In the genomic region with DNA sequence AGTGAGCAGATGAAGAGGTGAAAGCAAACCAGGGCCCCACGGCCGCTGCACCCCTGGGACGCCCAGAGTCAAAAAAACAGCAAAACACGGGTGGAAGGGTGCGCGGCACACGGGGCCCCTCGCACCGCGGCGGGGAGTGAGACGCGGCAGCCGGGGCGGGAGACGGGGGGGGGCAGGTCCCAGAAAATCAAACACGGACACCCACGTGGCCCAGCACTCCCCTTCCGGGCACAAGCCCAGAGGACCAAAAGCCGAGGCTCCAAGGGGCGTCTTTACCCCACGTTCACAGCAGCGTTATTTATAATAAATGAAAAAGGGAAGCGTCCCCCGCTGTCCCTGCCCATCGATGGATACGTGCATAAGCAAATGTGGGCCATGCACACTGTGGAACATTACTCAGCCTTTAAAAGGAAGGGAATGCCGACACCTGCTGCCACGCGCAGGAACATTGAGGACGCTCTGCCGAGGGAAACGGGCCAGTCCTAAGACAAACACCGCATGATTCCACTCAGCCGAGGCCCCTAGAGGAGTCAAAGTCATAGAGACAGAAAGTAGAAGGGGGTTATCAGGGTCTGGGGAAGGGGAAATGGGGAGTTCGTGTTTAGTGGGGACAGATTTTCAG, we compare ENCODE assay signal across 8 cellular contexts. TPM values are rescaled to one million over a fixed set of nuclear protein-coding genes. Genes with fewer than 3 reads are reported as not detected.
A peak's percentile ranks its signal among the peaks of the same experiment; 100 is the strongest.
DNase-seq lines count a peak whose midpoint lies in the region; ATAC-seq and TF ChIP-seq lines count a peak whose summit lies in the region.

No MANE protein-coding gene starts in this region.

- H3K79me2 ChIP-seq in Loucy (ENCODE audit: insufficient read depth, low read length) (peaks cover 21% of the 10 kb centered on the region), mammary epithelial cell (ENCODE audit: insufficient read depth, low read length) (peaks cover 43% of the 10 kb centered on the region)

- H3K36me3 ChIP-seq in Loucy (ENCODE audit: insufficient read depth, low read length) (peaks cover 14% of the 10 kb centered on the region; the same call in 1 of the 2 replicates), mammary epithelial cell (ENCODE audit: insufficient read depth, low read length) (peaks cover 7% of the 10 kb centered on the region), lung (ENCODE audit: control insufficient read depth in 2 of 2, insufficient read depth in 2 of 2, low read length in 2 of 2) (peaks cover 6 to 18% of the 10 kb centered on the region in 2 donors), thymus (ENCODE audit: control insufficient read depth, insufficient read depth) (peaks cover 12% of the 10 kb centered on the region)

- in situ Hi-C loops in mammary epithelial cell (cut with MboI; ENCODE audit: low sequenced_read_pairs in 2 of 2) = no loop called here

- H4K20me1 ChIP-seq in Loucy (ENCODE audit: insufficient read depth, low read length, poor library complexity, severe bottlenecking) = no peaks in the 10 kb centered on the region
- no peaks in the 10 kb centered on the region for H4K20me1 ChIP-seq in mammary epithelial cell (ENCODE audit: insufficient read depth, low read length)

- peak overlapping the region; percentile 90 for H3K9ac ChIP-seq in Loucy (ENCODE audit: low read depth, low read length, poor library complexity, severe bottlenecking)
- no peak overlapping the region for H3K9ac ChIP-seq in mammary epithelial cell (ENCODE audit: insufficient read depth, low read length)

- no peaks in the 10 kb centered on the region for H3F3A ChIP-seq in Loucy (ENCODE audit: low read depth)

- DNase-seq in stimulated activated CD8-positive, alpha-beta memory T cell treated with anti-CD3 and anti-CD28 coated beads, Interleukin-12 subunit alpha, Interleukin-12 subunit beta, amount 100 ng/mL, for 24 hours (ENCODE audit: extremely low read depth) = peak; percentile 9
- no peak for DNase-seq in stimulated activated CD8-positive, alpha-beta memory T cell treated with anti-CD3 and anti-CD28 coated beads, Interleukin-4, amount 100 ng/mL, for 48 hours
- no peak for DNase-seq in mammary epithelial cell
- DNase-seq in lung (ENCODE audit: low spot score) = no peak
- no peak for DNase-seq in NCI-H2196 (lab: John Stamatoyannopoulos, UW; ENCODE audit: unreplicated experiment)
- no peak for DNase-seq in NCI-H2107 treated with DMSO at 0.1 percent for 48 hours (lab: John Stamatoyannopoulos, UW; ENCODE audit: unreplicated experiment)

- intact Hi-C loops in mammary epithelial cell (cut with micrococcal nuclease) = no loop called here

- H3K27ac ChIP-seq in mammary epithelial cell (ENCODE audit: insufficient read depth, low read depth, low read length) (no peak overlapping the region), lung (ENCODE audit: low read depth in 1 of 2, low read length in 1 of 2) (peak overlapping the region in 1 of 2 donors; percentile 47), thymus (ENCODE audit: low read depth) (no peak overlapping the region)

- H3K4me2 ChIP-seq in Loucy (ENCODE audit: low read depth, low read length, poor library complexity, severe bottlenecking) = peak overlapping the region; percentile 86
- H3K4me2 ChIP-seq in mammary epithelial cell (ENCODE audit: insufficient read depth, low read depth, low read length) = peak overlapping the region; percentile 82

- H3K4me3 ChIP-seq in Loucy (ENCODE audit: low read length, poor library complexity, severe bottlenecking) = peak overlapping the region; percentile 95
- H3K4me3 ChIP-seq in mammary epithelial cell (replicated peaks in 1 of 3; ENCODE audit: insufficient read depth in 1 of 3, low read depth in 2 of 3, low read length in 3 of 3) = peak overlapping the region; percentile 75 to 94 (median 87)
- H3K4me3 ChIP-seq in lung = peak overlapping the region; percentile 95
- H3K4me3 ChIP-seq in thymus (ENCODE audit: low read length) = peak overlapping the region; percentile 86

- TF ChIP-seq CTCF in Loucy (conservative IDR thresholded peaks at IDR 0.05; ENCODE audit: low read length) = no peak
- TF ChIP-seq CTCF in mammary epithelial cell (conservative IDR thresholded peaks at IDR 0.05 in 1 of 2, IDR thresholded peaks at IDR 0.05 in 1 of 2; ENCODE audit: extremely low read depth in 1 of 2, insufficient read depth in 1 of 2, low read depth in 1 of 2, low read length in 2 of 2) = no peak
- TF ChIP-seq CTCF in lung (IDR thresholded peaks at IDR 0.05; ENCODE audit: control extremely low read depth, extremely low read depth) = no peak

- H3K4me1 ChIP-seq in Loucy (ENCODE audit: insufficient read depth, low read length, poor library complexity, severe bottlenecking) (peaks cover 19% of the 10 kb centered on the region), mammary epithelial cell (ENCODE audit: insufficient read depth, low read length) (peaks cover 9% of the 10 kb centered on the region), lung (ENCODE audit: control insufficient read depth in 2 of 2, insufficient read depth in 2 of 2, low read length in 2 of 2) (peaks cover 6 to 9% of the 10 kb centered on the region in 2 donors), thymus (ENCODE audit: control insufficient read depth, insufficient read depth, low read length) (peaks cover 9% of the 10 kb centered on the region)

- H3K9me3 ChIP-seq in Loucy (ENCODE audit: insufficient read depth, low read depth, low read length) (no peaks in the 10 kb centered on the region), mammary epithelial cell (replicated peaks; ENCODE audit: insufficient read depth, low read length) (no peaks in the 10 kb centered on the region), lung (ENCODE audit: control insufficient read depth in 2 of 2, insufficient read depth in 1 of 2, low read length in 1 of 2) (no peaks in the 10 kb centered on the region), thymus (ENCODE audit: control insufficient read depth) (no peaks in the 10 kb centered on the region)

- no peaks in the 10 kb centered on the region for H3K9me2 ChIP-seq in Loucy (replicated peaks; ENCODE audit: low read depth, low read length)

- dilution Hi-C loops in mammary epithelial cell (cut with HindIII; ENCODE audit: low sequenced_read_pairs) = loop anchor here (5.0 kb wide), 1 partner anchor 66 kb away; no protein-coding TSS in a partner anchor

- no peak for ATAC-seq in lung (ENCODE audit: insufficient read depth, low FRiP score)

- H2AFZ ChIP-seq in Loucy (ENCODE audit: low read length) (peak overlapping the region; percentile 97), mammary epithelial cell (ENCODE audit: low read depth, low read length) (peak overlapping the region; percentile 99)

- H3K27me3 ChIP-seq in Loucy (ENCODE audit: insufficient read depth, low read length, poor library complexity, severe bottlenecking) = no peaks in the 10 kb centered on the region
- H3K27me3 ChIP-seq in mammary epithelial cell (ENCODE audit: insufficient read depth, low read length) = no peaks in the 10 kb centered on the region
- no peaks in the 10 kb centered on the region for H3K27me3 ChIP-seq in lung (ENCODE audit: control insufficient read depth, insufficient read depth)
- peaks cover 3% of the 10 kb centered on the region for H3K27me3 ChIP-seq in thymus (ENCODE audit: control insufficient read depth, insufficient read depth)

- BruUV-seq in mammary epithelial cell (replicated peaks; lab: Mats Ljungman, UMichigan) = no TSS peak

- CTCF ChIA-PET in mammary epithelial cell (lab: Charles Lee; ENCODE audit: low non-redundant PET) = no interaction called here

- WGBS in mammary epithelial cell (ENCODE audit: low coverage, missing lambda C conversion rate) = 47% methylated on average over 19 of the region's 36 CpGs
- WGBS in lung, 2 donors = 31 to 32% methylated on average over 36 of the region's 36 CpGs
- 29% methylated on average over 36 of the region's 36 CpGs for WGBS in thymus

RNA-seq across cellular contexts. Expression of a gene that starts 0.7 kb away (rescaled TPM):
- total RNA-seq in mammary epithelial cell = 100 to 1,000 TPM in 1 of 2 donors, 10 to 100 TPM in 1; 40.2 to 142 TPM
- 205 TPM for polyA plus RNA-seq in mammary epithelial cell
- 21.3 TPM for polyA minus RNA-seq in mammary epithelial cell
- 100 to 1,000 TPM in 1 of 2 donors, 10 to 100 TPM in 1; 52.5 to 113 TPM for total RNA-seq in lung
- 100 to 1,000 TPM; 184 to 386 TPM for polyA plus RNA-seq in lung
- 383 TPM for polyA plus RNA-seq in thymus

RNA-seq across cellular contexts. Expression of a gene that starts 3.7 kb away (rescaled TPM):
- total RNA-seq in mammary epithelial cell (not detected), lung (not detected)
- polyA plus RNA-seq in mammary epithelial cell (not detected), lung (not detected), thymus (2.4 TPM)
- not detected for polyA minus RNA-seq in mammary epithelial cell
